In the genomic region with DNA sequence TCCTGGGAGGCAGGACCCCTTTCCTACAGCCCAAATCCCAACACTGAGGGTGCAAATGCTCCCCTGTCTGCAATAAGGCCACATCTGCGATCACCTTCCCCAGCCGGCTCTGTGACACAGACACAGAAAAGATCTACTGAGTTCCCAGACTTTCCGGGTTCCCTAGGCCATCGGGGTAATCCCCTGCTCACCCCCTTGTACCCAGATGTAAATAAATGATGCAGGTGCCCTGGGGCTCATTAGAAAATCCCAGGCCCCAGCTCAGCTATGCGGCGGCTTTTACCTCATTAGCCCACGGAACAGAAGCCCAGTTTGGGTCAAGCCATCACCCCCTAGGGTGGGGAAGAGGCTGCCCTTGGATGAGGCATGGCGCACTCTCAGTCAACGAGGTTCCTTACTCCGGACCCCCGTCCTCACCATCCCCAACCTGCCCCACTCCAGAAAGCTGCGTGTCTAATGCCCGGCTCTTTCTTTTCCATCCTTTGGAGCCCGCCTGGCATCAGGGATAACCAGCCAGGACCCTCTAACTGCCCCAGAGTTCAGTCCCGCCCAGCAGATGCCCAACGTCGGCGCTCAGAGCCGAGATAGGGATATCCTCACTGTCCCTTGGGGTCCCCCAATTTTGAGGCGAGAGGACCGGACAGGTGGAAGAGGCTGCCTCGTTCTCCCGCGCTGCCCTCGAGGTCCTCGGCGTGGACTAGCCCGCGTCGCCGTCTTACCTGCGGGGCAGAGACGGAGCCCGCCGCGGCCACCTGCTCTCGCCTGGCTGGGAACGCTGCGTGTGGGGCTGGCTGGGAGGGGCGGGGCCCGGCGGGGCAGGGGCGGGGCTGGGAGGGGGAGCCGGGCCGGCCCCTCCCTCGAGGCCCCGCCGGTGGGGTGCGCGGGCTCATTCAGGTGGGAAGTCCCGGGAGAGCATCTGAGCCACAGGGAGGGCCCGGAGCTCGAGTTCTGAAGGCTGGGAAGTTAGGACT, we compare ENCODE assay signal across 9 cellular contexts. TPM values are rescaled to one million over a fixed set of nuclear protein-coding genes. Genes with fewer than 3 reads are reported as not detected.
A peak's percentile ranks its signal among the peaks of the same experiment; 100 is the strongest.
DNase-seq lines count a peak whose midpoint lies in the region; ATAC-seq and TF ChIP-seq lines count a peak whose summit lies in the region.
"Had no signal": no experiment of that assay in that cellular context is flagged by ENCODE, and none has a peak within 500 bp of the region (broad histone marks: within the 10 kb centered on the region; RNA-seq: fewer than 3 reads in every experiment).

Gene ZNF385C (minus strand): TSS at position 783 of the 971 bp plus-strand sequence. CDS start 35,417 bp downstream, outside the sequence.

- no peak for ATAC-seq in HG02571 (IDR thresholded peaks at IDR 0.05; ENCODE audit: unreplicated experiment)
- ATAC-seq in left ventricle myocardium superior = no peak
- ATAC-seq in HG03139 (IDR thresholded peaks at IDR 0.05; ENCODE audit: unreplicated experiment) = no peak

- TF ChIP-seq CTCF in HEK293 (tag by site-specific recombination; IDR thresholded peaks at IDR 0.05) = no peak
- no peak for TF ChIP-seq CTCF in WERI-Rb-1 (IDR thresholded peaks at IDR 0.05; ENCODE audit: low read depth, low read length)
- no peak for TF ChIP-seq CTCF in dorsolateral prefrontal cortex (IDR thresholded peaks at IDR 0.05 in 54 of 56, conservative IDR thresholded peaks at IDR 0.05 in 2 of 56; ENCODE audit: low read depth in 1 of 56, partially characterized antibody in 56 of 56)

- no peaks in the 10 kb centered on the region for H3K9me3 ChIP-seq in HEK293 (ENCODE audit: control insufficient read depth, insufficient read depth, low read depth, low read length)
- no peaks in the 10 kb centered on the region for H3K9me3 ChIP-seq in WERI-Rb-1 (ENCODE audit: severe bottlenecking)
- H3K9me3 ChIP-seq in effector memory CD4-positive, alpha-beta T cell (ENCODE audit: control insufficient read depth, low read length) = no peaks in the 10 kb centered on the region

- H3K36me3 ChIP-seq in HEK293 (ENCODE audit: control insufficient read depth in 2 of 2, insufficient read depth in 1 of 2, low read length in 2 of 2) = no peaks in the 10 kb centered on the region
- H3K36me3 ChIP-seq in WERI-Rb-1 = no peaks in the 10 kb centered on the region
- H3K36me3 ChIP-seq in effector memory CD4-positive, alpha-beta T cell (ENCODE audit: control insufficient read depth, insufficient read depth, low read length) = no peaks in the 10 kb centered on the region

- H3K27ac ChIP-seq in HEK293 (ENCODE audit: extremely low read depth, low read depth, low read length) = no peak within 1 kb of the TSS
- peak within 1 kb of the TSS; percentile 51 for H3K27ac ChIP-seq in WERI-Rb-1
- H3K27ac ChIP-seq in effector memory CD4-positive, alpha-beta T cell (ENCODE audit: insufficient read depth, low read length, poor library complexity, severe bottlenecking) = no peak within 1 kb of the TSS
- no peak within 1 kb of the TSS for H3K27ac ChIP-seq in dorsolateral prefrontal cortex

- H3K27me3 ChIP-seq in WERI-Rb-1 (ENCODE audit: insufficient read depth, low read depth, severe bottlenecking) = peaks cover 4% of the 10 kb centered on the region
- peaks cover 4% of the 10 kb centered on the region for H3K27me3 ChIP-seq in effector memory CD4-positive, alpha-beta T cell (replicated peaks; ENCODE audit: control insufficient read depth, insufficient read depth, low read length, poor library complexity, severe bottlenecking)
- H3K27me3 ChIP-seq in dorsolateral prefrontal cortex = peaks cover 0 to 27% (median 13%) of the 10 kb centered on the region in 45 donors

- CTCF ChIA-PET in HEK293 (lab: Yijun Ruan, JAX) = interaction anchor here (0.7 to 12.3 kb wide), 8 partner anchors 18 to 134 kb away, joined by 3 to 132 read pairs (median 7); partner anchors contain the start of gene NKIRAS2

- POLR2A ChIA-PET in HEK293 (lab: Yijun Ruan, JAX) = interaction anchor here (0.7 to 2.0 kb wide), 2 partner anchors 33 to 71 kb away, joined by 4 to 5 read pairs; no protein-coding TSS in a partner anchor

- peak; percentile 79 for DNase-seq in WERI-Rb-1
- DNase-seq in effector memory CD4-positive, alpha-beta T cell = peak; percentile 23 to 44 (median 38)
- peak; percentile 48 for DNase-seq in stimulated activated CD4-positive, alpha-beta T cell treated with anti-CD3 and anti-CD28 coated beads, Interleukin-4, amount 100 ng/mL, for 24 hours
- DNase-seq in dorsolateral prefrontal cortex = no peak
- no peak for DNase-seq in left ventricle myocardium superior
- DNase-seq: SW 1271 had no signal

- H3K4me3 ChIP-seq in HEK293 (ENCODE audit: low read depth, low read length) = peak within 1 kb of the TSS; percentile 12
- peak within 1 kb of the TSS; percentile 46 for H3K4me3 ChIP-seq in WERI-Rb-1 (ENCODE audit: low read depth, low read length)
- peak within 1 kb of the TSS; percentile 34 for H3K4me3 ChIP-seq in effector memory CD4-positive, alpha-beta T cell (ENCODE audit: insufficient read depth, low read depth, low read length, poor library complexity, severe bottlenecking)
- peak within 1 kb of the TSS in 3 of 59 donors; percentile 4 to 21 (median 19) for H3K4me3 ChIP-seq in dorsolateral prefrontal cortex

- intact Hi-C loops in dorsolateral prefrontal cortex (cut with DNase I) (no loop called here), left ventricle myocardium superior (cut with micrococcal nuclease) (no loop called here)

- H3K4me1 ChIP-seq in HEK293 (ENCODE audit: control insufficient read depth, insufficient read depth, low read length) = no peaks in the 10 kb centered on the region; the same call in 1 of the 2 replicates
- peaks cover 5% of the 10 kb centered on the region for H3K4me1 ChIP-seq in effector memory CD4-positive, alpha-beta T cell (ENCODE audit: control insufficient read depth, insufficient read depth, low read length, poor library complexity, severe bottlenecking)

TF ChIP-seq in HEK293, 187 proteins besides CTCF, POLR2A, EP300 and RAD21:
- TF ChIP-seq, protein P1, sequence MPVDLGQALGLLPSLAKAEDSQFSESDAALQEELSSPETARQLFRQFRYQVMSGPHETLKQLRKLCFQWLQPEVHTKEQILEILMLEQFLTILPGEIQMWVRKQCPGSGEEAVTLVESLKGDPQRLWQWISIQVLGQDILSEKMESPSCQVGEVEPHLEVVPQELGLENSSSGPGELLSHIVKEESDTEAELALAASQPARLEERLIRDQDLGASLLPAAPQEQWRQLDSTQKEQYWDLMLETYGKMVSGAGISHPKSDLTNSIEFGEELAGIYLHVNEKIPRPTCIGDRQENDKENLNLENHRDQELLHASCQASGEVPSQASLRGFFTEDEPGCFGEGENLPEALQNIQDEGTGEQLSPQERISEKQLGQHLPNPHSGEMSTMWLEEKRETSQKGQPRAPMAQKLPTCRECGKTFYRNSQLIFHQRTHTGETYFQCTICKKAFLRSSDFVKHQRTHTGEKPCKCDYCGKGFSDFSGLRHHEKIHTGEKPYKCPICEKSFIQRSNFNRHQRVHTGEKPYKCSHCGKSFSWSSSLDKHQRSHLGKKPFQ (tag by site-specific recombination; IDR thresholded peaks at IDR 0.05) = no peak
- no peak for TF ChIP-seq ZNF426 (tag by site-specific recombination; IDR thresholded peaks at IDR 0.05)
- 0 out of 2 replicates have a peak, but pooled peaks have one; percentile 15 for TF ChIP-seq ZIC2 (tag by site-specific recombination; IDR thresholded peaks at IDR 0.05)
- 0 out of 2 replicates have a peak, but pooled peaks have one; percentile 12 for TF ChIP-seq ZNF600 (tag by site-specific recombination; IDR thresholded peaks at IDR 0.05)
- TF ChIP-seq, protein P2, sequence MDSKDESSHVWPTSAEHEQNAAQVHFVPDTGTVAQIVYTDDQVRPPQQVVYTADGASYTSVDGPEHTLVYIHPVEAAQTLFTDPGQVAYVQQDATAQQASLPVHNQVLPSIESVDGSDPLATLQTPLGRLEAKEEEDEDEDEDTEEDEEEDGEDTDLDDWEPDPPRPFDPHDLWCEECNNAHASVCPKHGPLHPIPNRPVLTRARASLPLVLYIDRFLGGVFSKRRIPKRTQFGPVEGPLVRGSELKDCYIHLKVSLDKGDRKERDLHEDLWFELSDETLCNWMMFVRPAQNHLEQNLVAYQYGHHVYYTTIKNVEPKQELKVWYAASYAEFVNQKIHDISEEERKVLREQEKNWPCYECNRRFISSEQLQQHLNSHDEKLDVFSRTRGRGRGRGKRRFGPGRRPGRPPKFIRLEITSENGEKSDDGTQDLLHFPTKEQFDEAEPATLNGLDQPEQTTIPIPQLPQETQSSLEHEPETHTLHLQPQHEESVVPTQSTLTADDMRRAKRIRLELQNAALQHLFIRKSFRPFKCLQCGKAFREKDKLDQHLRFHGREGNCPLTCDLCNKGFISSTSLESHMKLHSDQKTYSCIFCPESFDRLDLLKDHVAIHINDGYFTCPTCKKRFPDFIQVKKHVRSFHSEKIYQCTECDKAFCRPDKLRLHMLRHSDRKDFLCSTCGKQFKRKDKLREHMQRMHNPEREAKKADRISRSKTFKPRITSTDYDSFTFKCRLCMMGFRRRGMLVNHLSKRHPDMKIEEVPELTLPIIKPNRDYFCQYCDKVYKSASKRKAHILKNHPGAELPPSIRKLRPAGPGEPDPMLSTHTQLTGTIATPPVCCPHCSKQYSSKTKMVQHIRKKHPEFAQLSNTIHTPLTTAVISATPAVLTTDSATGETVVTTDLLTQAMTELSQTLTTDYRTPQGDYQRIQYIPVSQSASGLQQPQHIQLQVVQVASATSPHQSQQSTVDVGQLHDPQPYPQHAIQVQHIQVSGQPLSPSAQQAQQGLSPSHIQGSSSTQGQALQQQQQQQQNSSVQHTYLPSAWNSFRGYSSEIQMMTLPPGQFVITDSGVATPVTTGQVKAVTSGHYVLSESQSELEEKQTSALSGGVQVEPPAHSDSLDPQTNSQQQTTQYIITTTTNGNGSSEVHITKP (tag by site-specific recombination; IDR thresholded peaks at IDR 0.05) = peak; percentile 55
- TF ChIP-seq ZNF335 (tag by site-specific recombination; conservative IDR thresholded peaks at IDR 0.05) = peak; percentile 66
- TF ChIP-seq ZNF777 (tag by site-specific recombination; IDR thresholded peaks at IDR 0.05; ENCODE audit: borderline replicate concordance) = peak; percentile 29; the same call in 1 of the 2 replicates
- no peak for TF ChIP-seq SCRT1 (tag by site-specific recombination; IDR thresholded peaks at IDR 0.05; ENCODE audit: borderline replicate concordance)
TF ChIP-seq in HEK293: peak in this region for 5.

RNA-seq across cellular contexts. Expression of gene ZNF385C, which starts in this region (rescaled TPM):
- total RNA-seq in dorsolateral prefrontal cortex (1 to 10 TPM in 106 of 120 experiments, under 1 TPM in 14; 0.33 to 4.9 (median 1.8) TPM), left ventricle myocardium superior (0.20 TPM)

Comparison
In these comparisons a context has a peak if more than half of its experiments do, and no peak if none do; other contexts are left out.
1. DNase-seq: peak in WERI-Rb-1 (single experiment), effector memory CD4-positive, alpha-beta T cell (3 of 3) and stimulated activated CD4-positive, alpha-beta T cell treated with anti-CD3 and anti-CD28 coated beads, Interleukin-4, amount 100 ng/mL, for 24 hours (single experiment); none in dorsolateral prefrontal cortex (0 of 10) and left ventricle myocardium superior (single experiment).